8 cellular contexts compared by ENCODE assay signal in genomic region chr18:59988098-59988706, GRCh38.
DNase-seq lines count a peak whose midpoint lies in the region; ATAC-seq and TF ChIP-seq lines count a peak whose summit lies in the region.

No MANE protein-coding gene starts in this region.

- CTCF ChIA-PET in Calu3 (lab: Charles Lee) = interaction anchor here (0.7 to 1.8 kb wide), 8 partner anchors 27 to 561 kb away, joined by 3 to 7 read pairs (median 4); partner anchors contain the start of gene PMAIP1

- H3K4me3 ChIP-seq in neutrophil (ENCODE audit: low read depth in 1 of 2, low read length in 1 of 2) (no peak overlapping the region), upper lobe of right lung (no peak overlapping the region), lower leg skin (ENCODE audit: low read depth, poor library complexity, severe bottlenecking) (no peak overlapping the region)

- H3K36me3 ChIP-seq in neutrophil = no peaks in the 10 kb centered on the region
- H3K36me3 ChIP-seq in upper lobe of right lung = no peaks in the 10 kb centered on the region

- DNase-seq in Calu3 (peak; percentile 60), NCI-H2171 (lab: John Stamatoyannopoulos, UW) (peak; percentile 30), epidermal melanocyte (ENCODE audit: insufficient read length, low spot score) (peak; percentile 31), upper lobe of right lung (no peak), lower leg skin (ENCODE audit: low spot score in 2 of 2) (no peak)
- peak; percentile 43 for DNase-seq in activated CD4-positive, alpha-beta T cell treated with anti-CD3 and anti-CD28 coated beads, Interleukin-2, amount 50 U/mL, for 1 hour

- H3K36me3 Mint-ChIP-seq in Calu3 (ENCODE audit: insufficient read depth, unreplicated experiment) = no peaks in the 10 kb centered on the region

- H3K4me1 Mint-ChIP-seq in Calu3 (ENCODE audit: low read depth, unreplicated experiment) = peaks cover 30% of the 10 kb centered on the region

- ATAC-seq in GM21576 (IDR thresholded peaks at IDR 0.05; ENCODE audit: unreplicated experiment) (peak; percentile 66), upper lobe of right lung (peak; percentile 75)

- H3K27ac Mint-ChIP-seq in Calu3 (ENCODE audit: unreplicated experiment) = no peak overlapping the region

- TF ChIP-seq CTCF in Calu3 (IDR thresholded peaks at IDR 0.05; ENCODE audit: unreplicated experiment) (peak; percentile 72), neutrophil (IDR thresholded peaks at IDR 0.05) (peak; percentile 88), upper lobe of right lung (IDR thresholded peaks at IDR 0.05) (peak; percentile 93), lower leg skin (IDR thresholded peaks at IDR 0.05) (peak in 1 of 3 donors; percentile 38)

- no peaks in the 10 kb centered on the region for H3K27me3 Mint-ChIP-seq in Calu3 (ENCODE audit: unreplicated experiment)

- H3K27ac ChIP-seq in neutrophil (no peak overlapping the region), upper lobe of right lung (no peak overlapping the region)

- intact Hi-C loops in Calu3 (cut with micrococcal nuclease; ENCODE audit: unreplicated experiment) (loop anchor here (2.0 to 5.0 kb wide), 6 partner anchors 86 to 1099 kb away; no protein-coding TSS in a partner anchor), upper lobe of right lung (cut with DNase I) (no loop called here), lower leg skin (cut with DNase I; ENCODE audit: low total_unique reads) (no loop called here)

- H3K27me3 ChIP-seq in neutrophil = peaks cover 39% of the 10 kb centered on the region
- peaks cover 4% of the 10 kb centered on the region for H3K27me3 ChIP-seq in upper lobe of right lung

- no peaks in the 10 kb centered on the region for H3K9me3 Mint-ChIP-seq in Calu3 (ENCODE audit: low read depth, unreplicated experiment)

- WGBS in lower leg skin, 2 donors = 19 to 21% methylated on average over 5 of the region's 5 CpGs

- TF ChIP-seq POLR2A in lower leg skin (IDR thresholded peaks at IDR 0.05) = no peak

- H3K4me1 ChIP-seq in neutrophil (ENCODE audit: control insufficient read depth in 1 of 2, insufficient read depth in 1 of 2, low read depth in 1 of 2, low read length in 1 of 2) (no peaks in the 10 kb centered on the region), upper lobe of right lung (no peaks in the 10 kb centered on the region)

- H3K9me3 ChIP-seq in neutrophil = no peaks in the 10 kb centered on the region
- no peaks in the 10 kb centered on the region for H3K9me3 ChIP-seq in upper lobe of right lung

- H3K4me3 Mint-ChIP-seq in Calu3 (ENCODE audit: low read depth, unreplicated experiment) = no peak overlapping the region

- BruUV-seq in Calu3 (replicated peaks; lab: Mats Ljungman, UMichigan) = no TSS peak

Comparison
In these comparisons a context has a peak if more than half of its experiments do, and no peak if none do; other contexts are left out.
1. DNase-seq: peak in Calu3 (single experiment), NCI-H2171 (single experiment), activated CD4-positive, alpha-beta T cell treated with anti-CD3 and anti-CD28 coated beads, Interleukin-2, amount 50 U/mL, for 1 hour (single experiment) and epidermal melanocyte (single experiment); none in upper lobe of right lung (single experiment) and lower leg skin (0 of 2).